In genomic region chr3:106058485-106058884, GRCh38 we compare ENCODE assay signal across 33 cellular contexts.
DNase-seq lines count a peak whose midpoint lies in the region; ATAC-seq, FAIRE-seq and TF ChIP-seq lines count a peak whose summit lies in the region.
"Had no signal": no experiment of that assay in that cellular context is flagged by ENCODE, and none has a peak within 500 bp of the region (broad histone marks: within the 10 kb centered on the region; RNA-seq: fewer than 3 reads in every experiment).

No MANE protein-coding gene starts in this region.

- peaks cover 12% of the 10 kb centered on the region for H3K4me1 Mint-ChIP-seq in activated CD4-positive, alpha-beta T cell treated with anti-CD3 and anti-CD28 coated beads, Interleukin-2, amount 10 ng/mL, durations not matched to agents 24 days and 14 days
- H3K4me1 Mint-ChIP-seq: stimulated activated naive B cell treated with anti-CD40 and anti-IgM and Interleukin-4, amounts not matched to agents 10 μg/mL and 1 μg/mL and 100 μg/mL, for 72 hours had no signal

- no peak overlapping the region for H3K4me3 ChIP-seq in bronchial epithelial cell (ENCODE audit: low read depth, low read length)
- H3K4me3 ChIP-seq in mucosa of descending colon: no peak overlapping the region
- H3K4me3 ChIP-seq: GM12878, SJSA1, suprapubic skin, uterus had no signal

- no peak for ATAC-seq in mucosa of descending colon
- ATAC-seq: GM12878; stimulated activated naive B cell treated with anti-CD40 and anti-IgM and Interleukin-4, amounts not matched to agents 10 μg/mL and 1 μg/mL and 100 μg/mL, for 72 hours had no signal

- peaks cover 32% of the 10 kb centered on the region for H3K9me3 Mint-ChIP-seq in activated CD4-positive, alpha-beta T cell treated with anti-CD3 and anti-CD28 coated beads, Interleukin-2, amount 10 ng/mL, durations not matched to agents 24 days and 14 days

- intact Hi-C loops in activated CD4-positive, alpha-beta T cell treated with anti-CD3 and anti-CD28 coated beads, Interleukin-2, amount 10 ng/mL, durations not matched to agents 24 days and 14 days (cut with micrococcal nuclease): no loop called here
- intact Hi-C loops in mucosa of descending colon (cut with DNase I, micrococcal nuclease): no loop called here

- no peaks in the 10 kb centered on the region for H3K9me3 ChIP-seq in mucosa of descending colon
- H3K9me3 ChIP-seq: SJSA1, suprapubic skin, uterus had no signal

- no peaks in the 10 kb centered on the region for H3K4me1 ChIP-seq in mucosa of descending colon (ENCODE audit: low read depth)
- H3K4me1 ChIP-seq: SJSA1, uterus had no signal

- no peaks in the 10 kb centered on the region for H3K36me3 Mint-ChIP-seq in activated CD4-positive, alpha-beta T cell treated with anti-CD3 and anti-CD28 coated beads, Interleukin-2, amount 10 ng/mL, durations not matched to agents 24 days and 14 days (ENCODE audit: low read depth)
- H3K36me3 Mint-ChIP-seq: brain; stimulated activated naive B cell treated with anti-CD40 and anti-IgM and Interleukin-4, amounts not matched to agents 10 μg/mL and 1 μg/mL and 100 μg/mL, for 72 hours had no signal

- DNase-seq in activated CD4-positive, alpha-beta T cell treated with anti-CD3 and anti-CD28 coated beads, Interleukin-2, amount 10 ng/mL, durations not matched to agents 24 days and 14 days: no peak
- DNase-seq in activated CD4-positive, alpha-beta T cell treated with anti-CD3 and anti-CD28 coated beads, Interleukin-2, amount 50 U/mL, for 1 hour: no peak
- DNase-seq in bronchial epithelial cell (ENCODE audit: low read depth) (peak; percentile 8), iPS-NIHi11 (ENCODE audit: low spot score) (peak; percentile 6), renal cortical epithelial cell (ENCODE audit: low read depth) (peak; percentile 28), mucosa of descending colon (no peak), NCI-H1092 treated with DMSO at 0.1 percent for 48 hours (lab: John Stamatoyannopoulos, UW) (no peak)
- DNase-seq in NK-92 treated with Interleukin-12 subunit alpha and Interleukin-12 subunit beta, amount 100 ng/mL, for 24 hours (lab: John Stamatoyannopoulos, UW): no peak
- DNase-seq: activated CD4-positive, alpha-beta T cell treated with anti-CD3 and anti-CD28 coated beads for 1 hour; activated effector memory CD4-positive, alpha-beta T cell treated with anti-CD3 and anti-CD28 coated beads, Interleukin-2, amount 50 U/mL, for 16 hours; DND-41; effector CD8-positive, alpha-beta T cell; erythroblast; foreskin melanocyte; HCEC 1CT; hypothalamus; islet precursor cell; mammary epithelial cell; NCI-H1105 treated with DMSO at 0.1 percent for 48 hours; NCI-H2081 treated with DMSO at 0.1 percent for 48 hours; NCI-H510A treated with DMSO at 0.1 percent for 48 hours; retina; stimulated activated CD4-positive, alpha-beta T cell treated with anti-CD3 and anti-CD28 coated beads, Interleukin-4, amount 100 ng/mL, for 1 hour; stimulated activated naive B cell treated with anti-CD40 and anti-IgM and Interleukin-4, amounts not matched to agents 10 μg/mL and 1 μg/mL and 100 μg/mL, for 72 hours; T-helper 1 cell; uterus had no signal

- no peaks in the 10 kb centered on the region for H3K27me3 Mint-ChIP-seq in activated CD4-positive, alpha-beta T cell treated with anti-CD3 and anti-CD28 coated beads, Interleukin-2, amount 10 ng/mL, durations not matched to agents 24 days and 14 days
- H3K27me3 Mint-ChIP-seq: brain; stimulated activated naive B cell treated with anti-CD40 and anti-IgM and Interleukin-4, amounts not matched to agents 10 μg/mL and 1 μg/mL and 100 μg/mL, for 72 hours had no signal

- H3K27me3 ChIP-seq in bronchial epithelial cell (ENCODE audit: control insufficient read depth, insufficient read depth, low read length): no peaks in the 10 kb centered on the region
- H3K27me3 ChIP-seq: SJSA1, suprapubic skin, uterus had no signal

- FAIRE-seq in bronchial epithelial cell (lab: Jason Lieb, UNC): no peak
- FAIRE-seq: A204.1, colon, RCC 7860 had no signal

- H3K36me3 ChIP-seq in bronchial epithelial cell (ENCODE audit: control insufficient read depth, insufficient read depth, low read length): no peaks in the 10 kb centered on the region
- H3K36me3 ChIP-seq in mucosa of descending colon (ENCODE audit: low read depth): no peaks in the 10 kb centered on the region
- H3K36me3 ChIP-seq: SJSA1, suprapubic skin, uterus had no signal

- H3K4me3 Mint-ChIP-seq in activated CD4-positive, alpha-beta T cell treated with anti-CD3 and anti-CD28 coated beads, Interleukin-2, amount 10 ng/mL, durations not matched to agents 24 days and 14 days: no peak overlapping the region
- H3K4me3 Mint-ChIP-seq: brain; stimulated activated naive B cell treated with anti-CD40 and anti-IgM and Interleukin-4, amounts not matched to agents 10 μg/mL and 1 μg/mL and 100 μg/mL, for 72 hours had no signal

- H3K27ac Mint-ChIP-seq in activated CD4-positive, alpha-beta T cell treated with anti-CD3 and anti-CD28 coated beads, Interleukin-2, amount 10 ng/mL, durations not matched to agents 24 days and 14 days: peak overlapping the region; percentile 29
- H3K27ac Mint-ChIP-seq: stimulated activated naive B cell treated with anti-CD40 and anti-IgM and Interleukin-4, amounts not matched to agents 10 μg/mL and 1 μg/mL and 100 μg/mL, for 72 hours had no signal

- TF ChIP-seq CTCF in bronchial epithelial cell (IDR thresholded peaks at IDR 0.05; ENCODE audit: insufficient read depth, low read length, severe bottlenecking) (no peak), mucosa of descending colon (IDR thresholded peaks at IDR 0.05) (no peak)

Comparison
In these comparisons a context has a peak if more than half of its experiments do, and no peak if none do; other contexts are left out.
1. DNase-seq: peak in bronchial epithelial cell (single experiment), iPS-NIHi11 (single experiment) and renal cortical epithelial cell (single experiment); none in activated CD4-positive, alpha-beta T cell treated with anti-CD3 and anti-CD28 coated beads, Interleukin-2, amount 10 ng/mL, durations not matched to agents 24 days and 14 days (single experiment), activated CD4-positive, alpha-beta T cell treated with anti-CD3 and anti-CD28 coated beads, Interleukin-2, amount 50 U/mL, for 1 hour (single experiment), mucosa of descending colon (0 of 3), NK-92 treated with Interleukin-12 subunit alpha and Interleukin-12 subunit beta, amount 100 ng/mL, for 24 hours (single experiment) and NCI-H1092 treated with DMSO at 0.1 percent for 48 hours (single experiment).